Comparison of ENCODE assay signal across 1 cellular context in the genomic region with DNA sequence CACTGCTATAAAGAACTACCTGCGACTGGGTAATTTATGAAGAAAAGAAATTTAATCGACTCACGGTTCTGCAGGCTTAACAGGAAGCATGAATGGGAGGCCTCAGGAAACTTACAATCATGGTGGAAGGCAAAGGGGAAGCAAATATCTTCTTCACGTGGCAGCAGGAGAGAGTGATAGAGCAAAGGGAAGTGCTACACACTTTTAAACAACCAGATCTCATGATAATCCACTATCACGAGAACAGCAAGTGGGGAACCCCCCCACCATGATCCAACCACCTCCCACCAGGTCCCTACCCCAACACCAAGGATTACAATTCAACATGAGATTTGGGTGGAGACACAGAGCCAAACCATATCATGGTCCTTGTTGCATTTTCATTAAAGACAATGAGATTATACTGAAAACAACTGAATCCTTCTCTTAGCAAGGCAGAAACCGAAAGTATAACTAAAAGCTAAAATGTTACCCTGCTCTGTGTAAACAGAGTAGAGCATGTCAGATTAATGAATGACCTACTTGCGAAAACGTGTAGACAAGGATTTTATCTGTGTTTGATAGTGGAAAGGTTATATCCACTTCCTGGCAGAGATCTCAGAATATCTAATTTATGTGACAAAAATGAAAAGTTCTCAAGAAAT.
TF ChIP-seq lines count a peak whose summit lies in the region.

No MANE protein-coding gene starts in this region.

TF ChIP-seq in IMR-90, 13 proteins besides CTCF, POLR2A, EP300 and RAD21:
- no peak for TF ChIP-seq CHD1 (IDR thresholded peaks at IDR 0.05; ENCODE audit: low read depth, low read length)
- TF ChIP-seq BHLHE40 (IDR thresholded peaks at IDR 0.05; ENCODE audit: low read depth, low read length) = no peak
- TF ChIP-seq, protein P1, sequence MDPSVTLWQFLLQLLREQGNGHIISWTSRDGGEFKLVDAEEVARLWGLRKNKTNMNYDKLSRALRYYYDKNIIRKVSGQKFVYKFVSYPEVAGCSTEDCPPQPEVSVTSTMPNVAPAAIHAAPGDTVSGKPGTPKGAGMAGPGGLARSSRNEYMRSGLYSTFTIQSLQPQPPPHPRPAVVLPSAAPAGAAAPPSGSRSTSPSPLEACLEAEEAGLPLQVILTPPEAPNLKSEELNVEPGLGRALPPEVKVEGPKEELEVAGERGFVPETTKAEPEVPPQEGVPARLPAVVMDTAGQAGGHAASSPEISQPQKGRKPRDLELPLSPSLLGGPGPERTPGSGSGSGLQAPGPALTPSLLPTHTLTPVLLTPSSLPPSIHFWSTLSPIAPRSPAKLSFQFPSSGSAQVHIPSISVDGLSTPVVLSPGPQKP (IDR thresholded peaks at IDR 0.05; ENCODE audit: borderline replicate concordance, low read depth, low read length) = no peak
- no peak for TF ChIP-seq RFX5 (IDR thresholded peaks at IDR 0.05; ENCODE audit: low read depth, low read length)
- TF ChIP-seq CEBPB (IDR thresholded peaks at IDR 0.05; ENCODE audit: low read depth, low read length) = no peak
- no peak for TF ChIP-seq MAFK (IDR thresholded peaks at IDR 0.05; ENCODE audit: low read depth, low read length)
- no peak for TF ChIP-seq NFE2L2 (IDR thresholded peaks at IDR 0.05; ENCODE audit: low read depth, low read length)
- no peak for TF ChIP-seq MAZ (IDR thresholded peaks at IDR 0.05; ENCODE audit: borderline replicate concordance, low read depth, low read length)
- TF ChIP-seq RCOR1 (IDR thresholded peaks at IDR 0.05; ENCODE audit: insufficient replicate concordance, low read length) = no peak
- TF ChIP-seq MXI1 (IDR thresholded peaks at IDR 0.05; ENCODE audit: borderline replicate concordance, low read depth, low read length) = no peak
- no peak for TF ChIP-seq SMC3 (IDR thresholded peaks at IDR 0.05; ENCODE audit: low read depth, low read length)
- TF ChIP-seq, protein P2, sequence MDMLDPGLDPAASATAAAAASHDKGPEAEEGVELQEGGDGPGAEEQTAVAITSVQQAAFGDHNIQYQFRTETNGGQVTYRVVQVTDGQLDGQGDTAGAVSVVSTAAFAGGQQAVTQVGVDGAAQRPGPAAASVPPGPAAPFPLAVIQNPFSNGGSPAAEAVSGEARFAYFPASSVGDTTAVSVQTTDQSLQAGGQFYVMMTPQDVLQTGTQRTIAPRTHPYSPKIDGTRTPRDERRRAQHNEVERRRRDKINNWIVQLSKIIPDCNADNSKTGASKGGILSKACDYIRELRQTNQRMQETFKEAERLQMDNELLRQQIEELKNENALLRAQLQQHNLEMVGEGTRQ (IDR thresholded peaks at IDR 0.05; ENCODE audit: low read depth, low read length) = no peak
TF ChIP-seq in IMR-90: peak in this region for 0.
